In genomic region chr2:55843096-55843991, GRCh38 we compare ENCODE assay signal across 8 cellular contexts.
DNase-seq lines count a peak whose midpoint lies in the region; ATAC-seq and TF ChIP-seq lines count a peak whose summit lies in the region.
"Had no signal": no experiment of that assay in that cellular context is flagged by ENCODE, and none has a peak within 500 bp of the region (broad histone marks: within the 10 kb centered on the region; RNA-seq: fewer than 3 reads in every experiment).

No MANE protein-coding gene starts in this region.

- no peaks in the 10 kb centered on the region for H3K9me3 ChIP-seq in HAP-1
- no peaks in the 10 kb centered on the region for H3K9me3 ChIP-seq in smooth muscle cell (replicated peaks; ENCODE audit: low read depth)

- H3K36me3 ChIP-seq in HAP-1 (replicated peaks) (no peaks in the 10 kb centered on the region), smooth muscle cell (ENCODE audit: low read depth) (no peaks in the 10 kb centered on the region)

- 29% methylated on average over 6 of the region's 6 CpGs for WGBS in smooth muscle cell (ENCODE audit: low lambda C conversion rate)

- H3K4me2 ChIP-seq in smooth muscle cell: peak overlapping the region; percentile 19

- in situ Hi-C loops in HAP-1 (cut with MboI; ENCODE audit: low sequenced_read_pairs): no loop called here

- H3K27me3 ChIP-seq in HAP-1 (ENCODE audit: low read depth) (no peaks in the 10 kb centered on the region), smooth muscle cell (ENCODE audit: low read depth) (peaks cover 20% of the 10 kb centered on the region)

- no peaks in the 10 kb centered on the region for H4K20me1 ChIP-seq in smooth muscle cell (ENCODE audit: low read depth)

- DNase-seq in HAP-1 (ENCODE audit: low spot score in 2 of 2): peak; percentile 43 to 49
- DNase-seq in NOMO-1 (lab: John Stamatoyannopoulos, UW; ENCODE audit: unreplicated experiment in 2 of 2): peak; percentile 94 to 97
- peak; percentile 87 for DNase-seq in fibroblast of mammary gland (ENCODE audit: low read depth)
- DNase-seq in smooth muscle cell (lab: John Stamatoyannopoulos, UW; ENCODE audit: unreplicated experiment): peak; percentile 7
- no peak for DNase-seq in posterior vena cava (ENCODE audit: low spot score)
- no peak for DNase-seq in anterior cingulate cortex (lab: John Stamatoyannopoulos, UW)
- DNase-seq: activated CD4-positive, alpha-beta T cell treated with anti-CD3 and anti-CD28 coated beads for 36 hours had no signal

- no peaks in the 10 kb centered on the region for H3K79me2 ChIP-seq in smooth muscle cell (ENCODE audit: low read depth)

- peak overlapping the region; percentile 14 for H3K9ac ChIP-seq in smooth muscle cell (ENCODE audit: low read depth)

- TF ChIP-seq CTCF in fibroblast of mammary gland (conservative IDR thresholded peaks at IDR 0.05; ENCODE audit: control insufficient read depth, insufficient read depth, low read depth, low read length): no peak
- TF ChIP-seq CTCF in smooth muscle cell (IDR thresholded peaks at IDR 0.05; ENCODE audit: borderline replicate concordance, insufficient read depth, poor library complexity, severe bottlenecking): no peak

- H3K4me1 ChIP-seq in HAP-1: peaks cover 6% of the 10 kb centered on the region
- H3K4me1 ChIP-seq in smooth muscle cell (ENCODE audit: low read depth): no peaks in the 10 kb centered on the region

- peaks cover 6% of the 10 kb centered on the region for H3F3A ChIP-seq in smooth muscle cell (ENCODE audit: low read depth)

- no peak overlapping the region for H3K4me3 ChIP-seq in HAP-1
- no peak overlapping the region for H3K4me3 ChIP-seq in fibroblast of mammary gland (ENCODE audit: control insufficient read depth, low read depth, low read length)
- H3K4me3 ChIP-seq in smooth muscle cell: no peak overlapping the region

- intact Hi-C loops in posterior vena cava (cut with DNase I): no loop called here

- no peak overlapping the region for H2AFZ ChIP-seq in smooth muscle cell (ENCODE audit: low read depth)

- no peak for ATAC-seq in HG03354 (IDR thresholded peaks at IDR 0.05; ENCODE audit: poor library complexity, severe bottlenecking, unreplicated experiment)
- ATAC-seq: activated CD4-positive, alpha-beta T cell treated with anti-CD3 and anti-CD28 coated beads for 36 hours had no signal

- H3K27ac ChIP-seq in smooth muscle cell (ENCODE audit: low read depth): peak overlapping the region; percentile 53

Comparison
In these comparisons a context has a peak if more than half of its experiments do, and no peak if none do; other contexts are left out.
1. DNase-seq: peak in HAP-1 (2 of 2), NOMO-1 (2 of 2), fibroblast of mammary gland (single experiment) and smooth muscle cell (single experiment); none in posterior vena cava (single experiment) and anterior cingulate cortex (0 of 58).